In genomic region chr16:85390511-85391174, GRCh38 we compare ENCODE assay signal across 7 cellular contexts.
A peak's percentile ranks its signal among the peaks of the same experiment; 100 is the strongest.
DNase-seq lines count a peak whose midpoint lies in the region; ATAC-seq and TF ChIP-seq lines count a peak whose summit lies in the region.

No MANE protein-coding gene starts in this region.

- H3K27ac ChIP-seq in SK-N-SH (ENCODE audit: low read depth in 2 of 2, low read length in 1 of 2) = peak overlapping the region; percentile 65 to 90
- peak overlapping the region in 5 of 10 donors; percentile 9 to 41 (median 21) for H3K27ac ChIP-seq in heart right ventricle
- H3K27ac ChIP-seq in suprapubic skin = peak overlapping the region; percentile 52
- H3K27ac ChIP-seq in CD4-positive, alpha-beta T cell (ENCODE audit: low read depth, low read length) = no peak overlapping the region
- no peak overlapping the region for H3K27ac ChIP-seq in GM23338 (ENCODE audit: low read depth)

- no peaks in the 10 kb centered on the region for H3K9me3 ChIP-seq in SK-N-SH
- H3K9me3 ChIP-seq in heart right ventricle = peaks cover 0 to 4% (median 0%) of the 10 kb centered on the region in 11 donors
- no peaks in the 10 kb centered on the region for H3K9me3 ChIP-seq in suprapubic skin
- no peaks in the 10 kb centered on the region for H3K9me3 ChIP-seq in CD4-positive, alpha-beta T cell (ENCODE audit: control insufficient read depth, low read length)

- H3K4me1 ChIP-seq in SK-N-SH (ENCODE audit: control insufficient read depth in 1 of 2, insufficient read depth in 2 of 2, low read depth in 1 of 2, low read length in 1 of 2) (peaks cover 25 to 59% of the 10 kb centered on the region in 2 experiments), heart right ventricle (peaks cover 13 to 35% (median 21%) of the 10 kb centered on the region in 9 donors), suprapubic skin (peaks cover 56% of the 10 kb centered on the region), GM23338 (ENCODE audit: insufficient read depth) (peaks cover 4% of the 10 kb centered on the region; the same call in 1 of the 2 replicates)

- no peak overlapping the region for H3K4me3 ChIP-seq in SK-N-SH (ENCODE audit: low read depth in 2 of 2, low read length in 1 of 2)
- H3K4me3 ChIP-seq in heart right ventricle = no peak overlapping the region
- H3K4me3 ChIP-seq in suprapubic skin = no peak overlapping the region
- H3K4me3 ChIP-seq in GM23338 = no peak overlapping the region

- no peaks in the 10 kb centered on the region for H3K36me3 Mint-ChIP-seq in CD4-positive, alpha-beta T cell (ENCODE audit: low read depth)
- no peaks in the 10 kb centered on the region; the same call in 2 of the 3 replicates for H3K36me3 Mint-ChIP-seq in GM23338 (ENCODE audit: low read depth)

- H3K9me3 Mint-ChIP-seq in CD4-positive, alpha-beta T cell = no peaks in the 10 kb centered on the region
- no peaks in the 10 kb centered on the region; the same call in 1 of the 3 replicates for H3K9me3 Mint-ChIP-seq in GM23338

- 6% methylated on average over 16 of the region's 24 CpGs for WGBS in SK-N-SH (ENCODE audit: low lambda C conversion rate)
- WGBS in heart right ventricle, 2 donors = 39 to 59% methylated on average over 24 of the region's 24 CpGs
- 34% methylated on average over 18 of the region's 24 CpGs for WGBS in suprapubic skin

- no peak for TF ChIP-seq POLR2A in suprapubic skin (IDR thresholded peaks at IDR 0.05)

- H3K27me3 Mint-ChIP-seq in CD4-positive, alpha-beta T cell = no peaks in the 10 kb centered on the region
- peaks cover 14% of the 10 kb centered on the region for H3K27me3 Mint-ChIP-seq in GM23338 (ENCODE audit: insufficient read depth, low read depth, poor library complexity)

- peak; percentile 9; the same call in 1 of the 2 replicates for TF ChIP-seq RAD21 in SK-N-SH (IDR thresholded peaks at IDR 0.05; ENCODE audit: low read length)

- TF ChIP-seq CTCF in SK-N-SH (IDR thresholded peaks at IDR 0.05) (no peak), heart right ventricle (IDR thresholded peaks at IDR 0.05) (no peak), suprapubic skin (IDR thresholded peaks at IDR 0.05) (no peak), GM23338 (conservative IDR thresholded peaks at IDR 0.05; ENCODE audit: low read depth in 2 of 2) (no peak)
- TF ChIP-seq CTCF in CD4-positive, alpha-beta T cell (IDR thresholded peaks at IDR 0.05) = no peak

- H3K4me2 ChIP-seq in SK-N-SH (peak overlapping the region; percentile 61; the same call in 1 of the 2 replicates), GM23338 (no peak overlapping the region)

- intact Hi-C loops in heart right ventricle (cut with DNase I) = loop anchor here in 5 of 10 donors (10.0 kb wide), 4 partner anchors 76 to 324 kb away; partner anchors contain the start of gene GSE1 (in 1 of the 5)
- intact Hi-C loops in CD4-positive, alpha-beta T cell (cut with DNase I, micrococcal nuclease) = no loop called here

- ATAC-seq in heart right ventricle (peak; percentile 31 to 86 (median 64)), GM23338 (no peak)
- ATAC-seq in CD4-positive, alpha-beta T cell (ENCODE audit: poor library complexity) = no peak

- no peaks in the 10 kb centered on the region for H4K20me1 ChIP-seq in SK-N-SH (ENCODE audit: insufficient read depth)
- H4K20me1 ChIP-seq in GM23338 (replicated peaks; ENCODE audit: insufficient read depth) = no peaks in the 10 kb centered on the region

- no peaks in the 10 kb centered on the region for H3K27me3 ChIP-seq in SK-N-SH (ENCODE audit: insufficient read depth)
- H3K27me3 ChIP-seq in heart right ventricle = no peaks in the 10 kb centered on the region
- H3K27me3 ChIP-seq in suprapubic skin = no peaks in the 10 kb centered on the region
- H3K27me3 ChIP-seq in CD4-positive, alpha-beta T cell (ENCODE audit: control insufficient read depth, insufficient read depth, low read length) = no peaks in the 10 kb centered on the region
- H3K27me3 ChIP-seq in GM23338 (ENCODE audit: insufficient read depth) = no peaks in the 10 kb centered on the region

- H3K36me3 ChIP-seq in SK-N-SH (replicated peaks in 1 of 2; ENCODE audit: control insufficient read depth in 1 of 2, insufficient read depth in 2 of 2, low read length in 1 of 2) (no peaks in the 10 kb centered on the region), heart right ventricle (no peaks in the 10 kb centered on the region), suprapubic skin (no peaks in the 10 kb centered on the region), GM23338 (ENCODE audit: insufficient read depth) (no peaks in the 10 kb centered on the region)

- DNase-seq in HS-5 (ENCODE audit: low read depth) = peak; percentile 61
- peak; percentile 90 for DNase-seq in SK-N-SH
- DNase-seq in heart right ventricle = peak; percentile 55 to 72
- peak; percentile 93 to 94 for DNase-seq in suprapubic skin (ENCODE audit: low spot score in 2 of 2)
- DNase-seq in CD4-positive, alpha-beta T cell = no peak
- DNase-seq in stimulated activated naive CD4-positive, alpha-beta T cell (lab: John Stamatoyannopoulos, UW) = no peak
- no peak for DNase-seq in GM23338 (ENCODE audit: low spot score)

- no peak overlapping the region for H3K9ac ChIP-seq in SK-N-SH

- H3K27ac Mint-ChIP-seq in CD4-positive, alpha-beta T cell = no peak overlapping the region
- no peak overlapping the region for H3K27ac Mint-ChIP-seq in GM23338

- H3K4me1 Mint-ChIP-seq in CD4-positive, alpha-beta T cell (ENCODE audit: low read depth) = no peaks in the 10 kb centered on the region
- peaks cover 17% of the 10 kb centered on the region for H3K4me1 Mint-ChIP-seq in GM23338

- H2AFZ ChIP-seq in SK-N-SH (ENCODE audit: low read depth) (no peak overlapping the region), GM23338 (no peak overlapping the region)

- CTCF ChIA-PET in SK-N-SH (lab: Yijun Ruan, JAX) = interaction anchor here (0.9 to 10.1 kb wide), 18 partner anchors 12 to 276 kb away, joined by 3 to 144 read pairs (median 5); no protein-coding TSS in a partner anchor
- CTCF ChIA-PET in CD4-positive, alpha-beta T cell (lab: Charles Lee) = no interaction called here

- no peak overlapping the region for H3K4me3 Mint-ChIP-seq in CD4-positive, alpha-beta T cell
- no peak overlapping the region for H3K4me3 Mint-ChIP-seq in GM23338

- no peaks in the 10 kb centered on the region for H3K9me2 ChIP-seq in SK-N-SH
- H3K9me2 ChIP-seq in GM23338 (ENCODE audit: insufficient read depth) = no peaks in the 10 kb centered on the region

- POLR2A ChIA-PET in SK-N-SH (lab: Yijun Ruan, JAX) = interaction anchor here (0.5 to 0.6 kb wide), 2 partner anchors 71 to 115 kb away, joined by 3 read pairs; no protein-coding TSS in a partner anchor
- POLR2A ChIA-PET in CD4-positive, alpha-beta T cell (lab: Charles Lee) = no interaction called here

- H3F3A ChIP-seq in SK-N-SH (replicated peaks; ENCODE audit: insufficient read depth) (peaks cover 23% of the 10 kb centered on the region), GM23338 (replicated peaks; ENCODE audit: low read depth) (0 out of 2 replicates have a peak, but pooled peaks cover 2% of the 10 kb centered on the region)

- peak; percentile 38 to 45; a peak in 2 of 4 replicates for TF ChIP-seq EP300 in SK-N-SH (IDR thresholded peaks at IDR 0.05; ENCODE audit: borderline replicate concordance in 1 of 2, low read depth in 1 of 2, low read length in 1 of 2)
- TF ChIP-seq EP300 in suprapubic skin (IDR thresholded peaks at IDR 0.05) = no peak

- H3K79me2 ChIP-seq in SK-N-SH (ENCODE audit: insufficient read depth) (peaks cover 7% of the 10 kb centered on the region; the same call in 1 of the 2 replicates), GM23338 (replicated peaks; ENCODE audit: insufficient read depth) (no peaks in the 10 kb centered on the region)

TF ChIP-seq in SK-N-SH, 30 proteins besides CTCF, POLR2A, EP300 and RAD21 (continues in another document):
- no peak for TF ChIP-seq FOXM1 (IDR thresholded peaks at IDR 0.05; ENCODE audit: low read depth)
- TF ChIP-seq NRF1 (IDR thresholded peaks at IDR 0.05; ENCODE audit: low read depth, low read length) = no peak
- TF ChIP-seq EZH2phosphoT487 (IDR thresholded peaks at IDR 0.05; ENCODE audit: borderline replicate concordance, low read depth) = no peak
- peak; percentile 81 for TF ChIP-seq NFIC (IDR thresholded peaks at IDR 0.05; ENCODE audit: borderline replicate concordance)
- TF ChIP-seq ZBTB33 (IDR thresholded peaks at IDR 0.05; ENCODE audit: borderline replicate concordance, low read depth) = no peak

TF ChIP-seq in GM23338, 12 proteins besides CTCF, POLR2A, EP300 and RAD21:
- TF ChIP-seq EZH2phosphoT487 (IDR thresholded peaks at IDR 0.05; ENCODE audit: unreplicated experiment) = no peak
- TF ChIP-seq ETS1 (IDR thresholded peaks at IDR 0.05) = no peak
- no peak for TF ChIP-seq STAT1 (IDR thresholded peaks at IDR 0.05; ENCODE audit: unreplicated experiment)
- no peak for TF ChIP-seq POLR2AphosphoS5 (IDR thresholded peaks at IDR 0.05; ENCODE audit: low read depth)

Comparison
In these comparisons a context has a peak if more than half of its experiments do, and no peak if none do; other contexts are left out.
1. DNase-seq: peak in HS-5 (single experiment), SK-N-SH (single experiment), heart right ventricle (2 of 2) and suprapubic skin (2 of 2); none in CD4-positive, alpha-beta T cell (0 of 10), stimulated activated naive CD4-positive, alpha-beta T cell (0 of 6) and GM23338 (single experiment).
2. H3K27ac ChIP-seq: peak in SK-N-SH (2 of 2) and suprapubic skin (single experiment); none in CD4-positive, alpha-beta T cell (single experiment) and GM23338 (single experiment).
3. ATAC-seq: peak in heart right ventricle (8 of 8); none in CD4-positive, alpha-beta T cell (single experiment) and GM23338 (single experiment).